In genomic region chr12:71755146-71755892, GRCh38 we compare ENCODE assay signal across 8 cellular contexts. TPM values are rescaled to one million over a fixed set of nuclear protein-coding genes. Genes with fewer than 3 reads are reported as not detected.
DNase-seq lines count a peak whose midpoint lies in the region; ATAC-seq and TF ChIP-seq lines count a peak whose summit lies in the region.

No MANE protein-coding gene starts in this region.

- intact Hi-C loops in CD14-positive monocyte (cut with micrococcal nuclease), result loop anchor here (10.0 kb wide), 4 partner anchors 71 to 111 kb away; partner anchors contain the start of genes THAP2 (in 1 of the 2), TMEM19 (in 1 of the 2) and ZFC3H1 (in 1 of the 2)

- DNase-seq in CD14-positive monocyte (ENCODE audit: low spot score), result peak; percentile 62
- peak; percentile 41 to 56 (median 53) for DNase-seq in T-helper 1 cell
- DNase-seq in astrocyte of the cerebellum (ENCODE audit: low read depth), result no peak
- no peak for DNase-seq in GOT3 (lab: John Stamatoyannopoulos, UW)

- in situ Hi-C loops in astrocyte of the cerebellum (cut with HindIII; ENCODE audit: low sequenced_read_pairs), result no loop called here

- peak overlapping the region; percentile 98 to 100 (median 99) for H3K27ac Mint-ChIP-seq in CD14-positive monocyte

- H3K9ac ChIP-seq in iPS-20b (ENCODE audit: low read depth, low read length), result peak overlapping the region; percentile 91
- H3K9ac ChIP-seq in skeletal muscle satellite cell (ENCODE audit: low read depth, low read length), result peak overlapping the region; percentile 93

- no peaks in the 10 kb centered on the region for H3K27me3 ChIP-seq in iPS-20b (ENCODE audit: insufficient read depth, low read length)
- H3K27me3 ChIP-seq in skeletal muscle satellite cell (ENCODE audit: control insufficient read depth, insufficient read depth, low read length), result peaks cover 7% of the 10 kb centered on the region

- TF ChIP-seq CTCF in CD14-positive monocyte (IDR thresholded peaks at IDR 0.05) (no peak), astrocyte of the cerebellum (IDR thresholded peaks at IDR 0.05; ENCODE audit: low read depth, low read length, missing control alignments) (no peak)

- no peak overlapping the region for H3K27ac ChIP-seq in iPS-20b (ENCODE audit: low read length)

- H3K27me3 Mint-ChIP-seq in CD14-positive monocyte (ENCODE audit: low read depth in 3 of 3), result peaks cover 3 to 16% (median 5%) of the 10 kb centered on the region in 3 donors

- H3K4me3 Mint-ChIP-seq in CD14-positive monocyte, result peak overlapping the region; percentile 90 to 93

- H3K9me3 Mint-ChIP-seq in CD14-positive monocyte, result peaks cover 8 to 26% (median 18%) of the 10 kb centered on the region in 7 donors

- H3K36me3 Mint-ChIP-seq in CD14-positive monocyte, result peaks cover 29 to 35% of the 10 kb centered on the region in 2 donors

- no peaks in the 10 kb centered on the region; the same call in 1 of the 2 replicates for H3K4me1 ChIP-seq in iPS-20b (ENCODE audit: insufficient read depth, low read length)
- H3K4me1 ChIP-seq in skeletal muscle satellite cell (ENCODE audit: control insufficient read depth, insufficient read depth, low read length), result peaks cover 9% of the 10 kb centered on the region

- H3K4me3 ChIP-seq in astrocyte of the cerebellum (ENCODE audit: low read depth, low read length) (peak overlapping the region; percentile 97), iPS-20b (ENCODE audit: low read length) (peak overlapping the region; percentile 92), skeletal muscle satellite cell (ENCODE audit: low read length) (peak overlapping the region; percentile 78)

- H3K36me3 ChIP-seq in iPS-20b (ENCODE audit: insufficient read depth, low read depth, low read length) (peaks cover 10% of the 10 kb centered on the region), skeletal muscle satellite cell (ENCODE audit: insufficient read depth, low read length) (peaks cover 32% of the 10 kb centered on the region)

- H3K4me1 Mint-ChIP-seq in CD14-positive monocyte, result peaks cover 27% of the 10 kb centered on the region

- no peaks in the 10 kb centered on the region for H3K9me3 ChIP-seq in iPS-20b (ENCODE audit: insufficient read depth, low read depth, low read length)
- peaks cover 14% of the 10 kb centered on the region for H3K9me3 ChIP-seq in skeletal muscle satellite cell (replicated peaks; ENCODE audit: low read length)

- peak; percentile 49 for ATAC-seq in GM19324 (IDR thresholded peaks at IDR 0.05; ENCODE audit: low FRiP score, unreplicated experiment)
- peak; percentile 58 for ATAC-seq in HG03439 (IDR thresholded peaks at IDR 0.05; ENCODE audit: unreplicated experiment)

- peak overlapping the region; percentile 89 for H3K4me2 ChIP-seq in skeletal muscle satellite cell (ENCODE audit: low read length)

RNA-seq across cellular contexts. Expression of gene RAB21, which starts 0.7 kb away (rescaled TPM):
- polyA plus RNA-seq in CD14-positive monocyte, result 10 to 100 TPM; 31.1 to 36.0 TPM
- total RNA-seq in skeletal muscle satellite cell (2012; rRNA removed), result 14.9 and 18.3 TPM in 2 replicates

Comparison
In these comparisons a context has a peak if more than half of its experiments do, and no peak if none do; other contexts are left out.
1. DNase-seq: peak in CD14-positive monocyte (single experiment) and T-helper 1 cell (5 of 5); none in astrocyte of the cerebellum (single experiment) and GOT3 (single experiment).
2. Peak in every context shown above with its lines, with median percentiles within 50 percentile points of each other: H3K4me3 ChIP-seq.